1 cellular context compared by ENCODE assay signal in genomic region chr6:20604159-20604558, GRCh38.
TF ChIP-seq lines count a peak whose summit lies in the region.

No MANE protein-coding gene starts in this region.

TF ChIP-seq in K562, 482 proteins besides CTCF, POLR2A, EP300 and RAD21 (continued from another document and continues in another):
- TF ChIP-seq ZNF436 (CRISPR knock-in tag; IDR thresholded peaks at IDR 0.05) (no peak), RHOXF2B (CRISPR knock-in tag; conservative IDR thresholded peaks at IDR 0.05) (no peak), ETV6 (IDR thresholded peaks at IDR 0.05; ENCODE audit: borderline replicate concordance in 1 of 2, low read depth in 2 of 2, low read length in 1 of 2) (no peak), ETV6 (CRISPR knock-in tag; IDR thresholded peaks at IDR 0.05; ENCODE audit: borderline replicate concordance) (no peak), ZNF57 (CRISPR knock-in tag; IDR thresholded peaks at IDR 0.05) (no peak), FOXP1 (CRISPR knock-in tag; IDR thresholded peaks at IDR 0.05) (no peak), ZNF23 (CRISPR knock-in tag; IDR thresholded peaks at IDR 0.05) (no peak), CBX8 (IDR thresholded peaks at IDR 0.05; ENCODE audit: borderline replicate concordance, extremely low read depth, low read depth, low read length, poor library complexity, severe bottlenecking) (no peak), TRIM24 (IDR thresholded peaks at IDR 0.05) (peak in 1 of 2 experiments; percentile 40; a peak in 2 of 4 replicates), NR2C2 (CRISPR knock-in tag; IDR thresholded peaks at IDR 0.05) (no peak), NR2C2 (tag; IDR thresholded peaks at IDR 0.05) (no peak), KDM5B (IDR thresholded peaks at IDR 0.05; ENCODE audit: insufficient replicate concordance, low read depth, low read length) (no peak), TAL1 (IDR thresholded peaks at IDR 0.05) (peak; percentile 72; the same call in 1 of the 2 replicates), ILF3 (IDR thresholded peaks at IDR 0.05; ENCODE audit: borderline replicate concordance) (no peak), ZNF12 (CRISPR knock-in tag; IDR thresholded peaks at IDR 0.05) (no peak), TOE1 (IDR thresholded peaks at IDR 0.05; ENCODE audit: borderline replicate concordance) (no peak), TOE1 (CRISPR knock-in tag; IDR thresholded peaks at IDR 0.05; ENCODE audit: borderline replicate concordance, low read depth) (no peak), TEAD4 (IDR thresholded peaks at IDR 0.05; ENCODE audit: low read length) (peak; percentile 77), TEAD4 (CRISPR knock-in tag; IDR thresholded peaks at IDR 0.05; ENCODE audit: borderline replicate concordance) (no peak), CBFA2T3 (IDR thresholded peaks at IDR 0.05) (peak; percentile 82), ZNF174 (CRISPR knock-in tag; IDR thresholded peaks at IDR 0.05) (no peak), IFI16 (CRISPR knock-in tag; IDR thresholded peaks at IDR 0.05) (no peak), VEZF1 (CRISPR knock-in tag; IDR thresholded peaks at IDR 0.05) (no peak), SNRNP70 (optimal IDR thresholded peaks at IDR 0.05; ENCODE audit: low read depth, low read length) (no peak), TCF3 (CRISPR knock-in tag; IDR thresholded peaks at IDR 0.05) (peak; percentile 68), CSDE1 (IDR thresholded peaks at IDR 0.05) (no peak), STAT5A (IDR thresholded peaks at IDR 0.05; ENCODE audit: borderline replicate concordance, low read length) (peak; percentile 57; the same call in 1 of the 2 replicates), FOXA3 (CRISPR knock-in tag; conservative IDR thresholded peaks at IDR 0.05 in 1 of 2, IDR thresholded peaks at IDR 0.05 in 1 of 2) (no peak), BRCA1 (IDR thresholded peaks at IDR 0.05) (no peak), BRCA1 (CRISPR knock-in tag; IDR thresholded peaks at IDR 0.05) (no peak), ZNF764 (CRISPR knock-in tag; IDR thresholded peaks at IDR 0.05; ENCODE audit: low read depth) (no peak), ELK1 (CRISPR knock-in tag; IDR thresholded peaks at IDR 0.05) (no peak), BCL6 (CRISPR knock-in tag; IDR thresholded peaks at IDR 0.05) (no peak), ZMIZ1 (IDR thresholded peaks at IDR 0.05; ENCODE audit: low read depth in 2 of 2, low read length in 2 of 2) (no peak), ZNF766 (CRISPR knock-in tag; conservative IDR thresholded peaks at IDR 0.05) (no peak), MIER1 (IDR thresholded peaks at IDR 0.05; ENCODE audit: low read depth) (no peak), ZNF592 (IDR thresholded peaks at IDR 0.05) (no peak), ZNF75A (CRISPR knock-in tag; IDR thresholded peaks at IDR 0.05) (no peak), NFIC (IDR thresholded peaks at IDR 0.05) (peak; percentile 33), ZBTB11 (CRISPR knock-in tag; IDR thresholded peaks at IDR 0.05) (no peak), ESRRB (CRISPR knock-in tag; IDR thresholded peaks at IDR 0.05; ENCODE audit: borderline replicate concordance) (no peak), NONO (IDR thresholded peaks at IDR 0.05; ENCODE audit: low read depth in 2 of 2, low read length in 1 of 2) (no peak), THRA (IDR thresholded peaks at IDR 0.05) (no peak), CBFA2T2 (conservative IDR thresholded peaks at IDR 0.05) (peak; percentile 73), HMGXB4 (CRISPR knock-in tag; IDR thresholded peaks at IDR 0.05) (no peak), HDAC3 (IDR thresholded peaks at IDR 0.05; ENCODE audit: borderline replicate concordance, partially characterized antibody) (no peak), CCNT2 (IDR thresholded peaks at IDR 0.05; ENCODE audit: borderline replicate concordance, extremely low read depth, insufficient read length, low read depth, low read length) (no peak), BRD4 (IDR thresholded peaks at IDR 0.05) (no peak), ZNF134 (CRISPR knock-in tag; conservative IDR thresholded peaks at IDR 0.05) (no peak), ARID3B (CRISPR knock-in tag; IDR thresholded peaks at IDR 0.05; ENCODE audit: borderline replicate concordance) (no peak)
